ENCODE assay signal across 17 cellular contexts in the genomic region with DNA sequence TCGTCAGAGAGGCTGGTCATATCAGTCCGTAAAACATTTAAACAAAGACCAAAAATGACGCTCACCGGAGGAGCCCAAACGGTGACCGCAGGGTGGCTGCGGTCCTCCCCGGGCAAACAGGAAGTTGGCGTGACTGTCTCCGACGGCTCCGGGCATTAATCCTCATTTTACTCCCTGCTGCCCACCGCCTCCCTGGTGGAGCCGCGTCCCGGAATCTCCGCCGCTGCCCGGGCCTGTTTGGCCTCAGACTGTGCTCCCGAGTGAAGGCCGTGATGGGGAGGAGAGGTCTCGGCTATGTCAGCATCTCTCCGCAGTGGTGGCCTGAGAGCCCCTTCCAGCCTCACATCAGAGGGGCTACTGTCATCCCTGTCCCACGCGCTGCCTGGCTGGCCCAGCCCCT. TPM values are rescaled to one million over a fixed set of nuclear protein-coding genes. Genes with fewer than 3 reads are reported as not detected.
DNase-seq lines count a peak whose midpoint lies in the region; ATAC-seq and TF ChIP-seq lines count a peak whose summit lies in the region.
"Had no signal": no experiment of that assay in that cellular context is flagged by ENCODE, and none has a peak within 500 bp of the region (broad histone marks: within the 10 kb centered on the region; RNA-seq: fewer than 3 reads in every experiment).

No MANE protein-coding gene starts in this region.

- H3K27me3 ChIP-seq in neuronal stem cell (ENCODE audit: control insufficient read depth in 3 of 3, insufficient read depth in 3 of 3, low read depth in 1 of 3, low read length in 3 of 3) (peaks cover under 1 to 92% (median 14%) of the 10 kb centered on the region in 3 experiments), thyroid gland (no peaks in the 10 kb centered on the region), gastroesophageal sphincter (peaks cover 79% of the 10 kb centered on the region)

- no peak overlapping the region for H3K9ac ChIP-seq in neuronal stem cell (ENCODE audit: low read depth, low read length, poor library complexity)

- TF ChIP-seq CTCF in thyroid gland (IDR thresholded peaks at IDR 0.05) (no peak), gastroesophageal sphincter (IDR thresholded peaks at IDR 0.05) (no peak)

- TF ChIP-seq EP300 in gastroesophageal sphincter (IDR thresholded peaks at IDR 0.05): no peak

- H3K27ac ChIP-seq in caudate nucleus (ENCODE audit: low read depth, low read length) (peak overlapping the region; percentile 88), neuronal stem cell (replicated peaks; ENCODE audit: low read length) (no peak overlapping the region), thyroid gland (peak overlapping the region in 2 of 3 donors; percentile 9 to 66), gastroesophageal sphincter (no peak overlapping the region)
- H3K27ac ChIP-seq: A549, HL-60, Peyer's patch had no signal

- H3K4me1 ChIP-seq in neuronal stem cell (ENCODE audit: control insufficient read depth in 2 of 2, insufficient read depth in 1 of 2, low read depth in 1 of 2, low read length in 2 of 2) (peaks cover 0 to 29% of the 10 kb centered on the region in 2 donors), thyroid gland (peaks cover 58 to 63% of the 10 kb centered on the region in 2 donors), gastroesophageal sphincter (peaks cover 0 to 2% (median 0%) of the 10 kb centered on the region in 3 donors)
- H3K4me1 ChIP-seq: A549, Caco-2 had no signal

- H3K23ac ChIP-seq in neuronal stem cell (ENCODE audit: low read depth, low read length, poor library complexity): peak overlapping the region; percentile 32

- TF ChIP-seq POLR2A in thyroid gland (IDR thresholded peaks at IDR 0.05) (no peak), gastroesophageal sphincter (IDR thresholded peaks at IDR 0.05) (no peak)

- peaks cover 20% of the 10 kb centered on the region for H3K79me1 ChIP-seq in neuronal stem cell (ENCODE audit: low read depth, low read length)

- no peak overlapping the region for H3K4me2 ChIP-seq in neuronal stem cell (ENCODE audit: insufficient read depth, low read length, poor library complexity, severe bottlenecking)
- H3K4me2 ChIP-seq: A549, GM23338 had no signal

- peak; percentile 57 for DNase-seq in Daoy (ENCODE audit: low read depth)
- no peak for DNase-seq in caudate nucleus (lab: John Stamatoyannopoulos, UW)
- DNase-seq in neuronal stem cell (ENCODE audit: low spot score): no peak
- no peak for DNase-seq in thyroid gland
- DNase-seq in DMS 273 treated with DMSO at 0.1 percent for 48 hours (lab: John Stamatoyannopoulos, UW): no peak
- no peak for DNase-seq in NCI-H146 treated with DMSO at 0.1 percent for 48 hours (lab: John Stamatoyannopoulos, UW; ENCODE audit: unreplicated experiment)
- DNase-seq: Caco-2, MV-4-11, NCI-H1417 treated with DMSO at 0.1 percent for 48 hours, NCI-H2029 treated with DMSO at 0.1 percent for 48 hours, NCI-H524, Peyer's patch had no signal

- no peak overlapping the region for H2AFZ ChIP-seq in neuronal stem cell (ENCODE audit: low read length)
- H2AFZ ChIP-seq: GM23338 had no signal

- peak overlapping the region; percentile 35 for H2BK12ac ChIP-seq in neuronal stem cell (ENCODE audit: low read length)

- no peak overlapping the region for H2BK120ac ChIP-seq in neuronal stem cell (ENCODE audit: low read depth, low read length)

- no peak overlapping the region for H4K91ac ChIP-seq in neuronal stem cell (ENCODE audit: low read depth, low read length, poor library complexity)

- H3K4ac ChIP-seq in neuronal stem cell (ENCODE audit: low read length): no peak overlapping the region

- peak overlapping the region; percentile 78 for H3K18ac ChIP-seq in neuronal stem cell (ENCODE audit: low read length)

- H2BK5ac ChIP-seq in neuronal stem cell (ENCODE audit: low read length): no peak overlapping the region

- no peak for ATAC-seq in gastroesophageal sphincter
- ATAC-seq: A549, GM23338 had no signal

- H3K9me3 ChIP-seq in neuronal stem cell (replicated peaks in 1 of 2; ENCODE audit: control insufficient read depth in 2 of 2, insufficient read depth in 1 of 2, low read depth in 1 of 2, low read length in 2 of 2): no peaks in the 10 kb centered on the region
- H3K9me3 ChIP-seq in thyroid gland: no peaks in the 10 kb centered on the region
- no peaks in the 10 kb centered on the region for H3K9me3 ChIP-seq in gastroesophageal sphincter
- H3K9me3 ChIP-seq: A549, Caco-2, Peyer's patch had no signal

- H3K36me3 ChIP-seq in neuronal stem cell (replicated peaks in 1 of 2; ENCODE audit: control insufficient read depth in 2 of 2, insufficient read depth in 2 of 2, low read length in 2 of 2) (no peaks in the 10 kb centered on the region), thyroid gland (no peaks in the 10 kb centered on the region), gastroesophageal sphincter (no peaks in the 10 kb centered on the region)
- H3K36me3 ChIP-seq: Peyer's patch had no signal

- no peak overlapping the region for H4K8ac ChIP-seq in neuronal stem cell (ENCODE audit: low read depth, low read length)

- no CpG with 5 or more reads among the region's 25 CpGs for WGBS in neuronal stem cell (ENCODE audit: extremely low coverage in 2 of 2, insufficient read length in 2 of 2, insufficient replicate concordance in 1 of 2), 2 donors
- 72 to 85% methylated on average over 23 to 25 of the region's 25 CpGs for WGBS in thyroid gland, 2 donors
- 64 to 100% methylated on average over 1 to 6 of the region's 25 CpGs for WGBS in gastroesophageal sphincter (ENCODE audit: low coverage in 1 of 2), 2 donors

- H3K14ac ChIP-seq in neuronal stem cell (ENCODE audit: low read length): no peak overlapping the region

- H3K4me3 ChIP-seq in neuronal stem cell (ENCODE audit: low read length in 2 of 2): no peak overlapping the region
- H3K4me3 ChIP-seq in thyroid gland (replicated peaks in 1 of 3): no peak overlapping the region
- H3K4me3 ChIP-seq in gastroesophageal sphincter: no peak overlapping the region
- H3K4me3 ChIP-seq: A549, GM23338, Peyer's patch had no signal

- intact Hi-C loops in thyroid gland (cut with DNase I): no loop called here

- peak overlapping the region; percentile 75 for H2BK15ac ChIP-seq in neuronal stem cell (ENCODE audit: low read length)

- H2AK5ac ChIP-seq in neuronal stem cell (ENCODE audit: low read depth, low read length): peak overlapping the region; percentile 77

RNA-seq across cellular contexts. Expression of a gene that starts 9.9 kb away (rescaled TPM):
- 0.91 and 3.1 TPM in 2 replicates for total RNA-seq in Daoy (2014; rRNA removed; shearing (Covaris generic))
- 7.9 TPM for polyA plus RNA-seq in neuronal stem cell (2013, experiment 1 of 2)
- 7.6 TPM for polyA plus RNA-seq in neuronal stem cell (2013, experiment 2 of 2)
- 10 to 100 TPM; 15.7 to 54.3 (median 27.6) TPM for total RNA-seq in thyroid gland
- total RNA-seq in gastroesophageal sphincter: 1 to 10 TPM; 1.1 to 3.4 (median 1.6) TPM
- polyA plus RNA-seq: CD14-positive monocyte had no signal

RNA-seq across cellular contexts. Expression of a gene that starts 57.7 kb away (rescaled TPM):
- total RNA-seq in Daoy (2014; rRNA removed; shearing (Covaris generic)): not detected in 2 replicates
- polyA plus RNA-seq in neuronal stem cell (2013, experiment 1 of 2): 0.29 TPM
- 0.29 TPM for polyA plus RNA-seq in neuronal stem cell (2013, experiment 2 of 2)
- total RNA-seq in thyroid gland (under 1 TPM in 1 of 4 donors, not detected in 3; 0.67 TPM), gastroesophageal sphincter (not detected)
- total RNA-seq: Caco-2, GM23338, Peyer's patch had no signal
- polyA plus RNA-seq: A549, CD14-positive monocyte, GM23338 had no signal

Comparison
In these comparisons a context has a peak if more than half of its experiments do, and no peak if none do; other contexts are left out.
1. H3K27ac ChIP-seq: peak in caudate nucleus (single experiment) and thyroid gland (2 of 3); none in neuronal stem cell (single experiment) and gastroesophageal sphincter (0 of 4).